Comparison of ENCODE assay signal across 21 cellular contexts in the genomic region with DNA sequence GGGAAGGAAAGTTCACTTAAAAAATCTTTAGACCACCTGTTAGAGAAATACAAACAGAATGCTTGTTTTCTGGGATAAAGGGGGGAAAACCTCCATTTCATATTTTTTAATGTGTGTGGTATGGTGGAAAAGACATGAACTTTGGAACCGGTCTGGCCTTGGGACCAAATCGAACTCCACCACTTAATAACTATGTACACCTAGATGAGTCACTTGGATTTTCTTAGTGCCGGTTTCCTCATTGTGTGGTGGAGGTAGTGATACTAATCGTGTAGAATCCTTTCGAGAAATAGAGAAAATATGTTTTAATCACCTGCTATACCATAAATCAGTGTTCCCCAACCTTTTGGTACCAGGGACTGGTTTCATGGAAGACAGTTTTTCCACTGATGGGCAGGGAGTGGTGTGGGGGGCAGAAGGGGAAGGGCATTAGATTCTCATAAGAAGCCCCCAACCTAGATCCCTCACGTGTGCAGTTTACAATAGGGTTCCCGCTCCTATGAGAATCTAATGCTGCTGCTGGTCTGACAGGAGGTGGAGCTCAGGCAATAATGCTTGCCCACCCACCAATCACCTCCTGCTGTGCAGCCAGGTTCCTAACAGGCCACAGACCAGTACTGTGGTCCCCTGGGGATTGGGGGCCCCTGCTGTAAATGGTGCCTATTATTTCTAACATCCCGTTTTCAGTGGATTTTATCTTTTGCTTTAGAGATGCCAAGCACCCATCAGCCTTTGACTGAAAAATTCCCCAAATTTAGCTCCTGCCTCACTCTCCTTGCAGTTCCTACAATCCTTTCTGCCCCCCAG.
A peak's percentile ranks its signal among the peaks of the same experiment; 100 is the strongest.
DNase-seq lines count a peak whose midpoint lies in the region; ATAC-seq, FAIRE-seq and TF ChIP-seq lines count a peak whose summit lies in the region.
"Had no signal": no experiment of that assay in that cellular context is flagged by ENCODE, and none has a peak within 500 bp of the region (broad histone marks: within the 10 kb centered on the region; RNA-seq: fewer than 3 reads in every experiment).

No MANE protein-coding gene starts in this region.

- no peaks in the 10 kb centered on the region for H3K79me2 ChIP-seq in HCT116 (ENCODE audit: insufficient read depth, low read length)

- TF ChIP-seq RAD21 in HCT116 (IDR thresholded peaks at IDR 0.05; ENCODE audit: low read depth), result no peak

- 46 to 65% (median 58%) methylated on average over 8 of the region's 8 CpGs for WGBS in small intestine, 3 donors

- TF ChIP-seq POLR2A in HCT116 (IDR thresholded peaks at IDR 0.05; ENCODE audit: borderline replicate concordance, extremely low read depth, insufficient read depth, insufficient read length) (no peak), Peyer's patch (IDR thresholded peaks at IDR 0.05) (no peak)

- RAD21 ChIA-PET in HCT116 (lab: Charles Lee; ENCODE audit: low non-redundant PET in 1 of 2, low total read pairs in 2 of 2, uncharacterized antibody in 2 of 2, unreplicated experiment in 2 of 2), result no interaction called here

- no peaks in the 10 kb centered on the region for H4K20me1 ChIP-seq in HCT116 (ENCODE audit: insufficient read depth)

- no peak for TF ChIP-seq CTCF in HCT116 (IDR thresholded peaks at IDR 0.05 in 2 of 3, conservative IDR thresholded peaks at IDR 0.05 in 1 of 3; ENCODE audit: borderline replicate concordance in 1 of 3, insufficient read depth in 1 of 3, low read depth in 2 of 3, low read length in 2 of 3)
- TF ChIP-seq CTCF in Peyer's patch (IDR thresholded peaks at IDR 0.05), result no peak

- H3K4me3 ChIP-seq in HCT116 (replicated peaks in 1 of 2; ENCODE audit: low read depth in 1 of 2, low read length in 2 of 2) (peak overlapping the region in 1 of 2 experiments; percentile 18; a peak in 2 of 4 replicates), Peyer's patch (no peak overlapping the region), small intestine (ENCODE audit: low read depth in 1 of 2, low read length in 2 of 2) (no peak overlapping the region)
- H3K4me3 ChIP-seq: right lobe of liver, SK-N-MC, vagina had no signal

- POLR2A ChIA-PET in HCT116 (lab: Charles Lee), result no interaction called here

- CTCF ChIA-PET in HCT116 (lab: Charles Lee), result no interaction called here

- H3K9ac ChIP-seq in HCT116 (ENCODE audit: low read length), result peak overlapping the region; percentile 63
- H3K9ac ChIP-seq: parathyroid adenoma had no signal

- H3K36me3 ChIP-seq in HCT116 (ENCODE audit: control insufficient read depth in 1 of 2, insufficient read depth in 2 of 2, low read length in 2 of 2) (no peaks in the 10 kb centered on the region), Peyer's patch (no peaks in the 10 kb centered on the region), small intestine (ENCODE audit: control insufficient read depth in 2 of 2, insufficient read depth in 2 of 2, low read length in 2 of 2) (no peaks in the 10 kb centered on the region)
- H3K36me3 ChIP-seq: right lobe of liver, vagina, WERI-Rb-1 had no signal

- H3K9me3 ChIP-seq in HCT116 (ENCODE audit: control insufficient read depth in 1 of 2, insufficient read depth in 1 of 2, low read depth in 1 of 2, low read length in 2 of 2), result no peaks in the 10 kb centered on the region
- no peaks in the 10 kb centered on the region for H3K9me3 ChIP-seq in Peyer's patch
- H3K9me3 ChIP-seq in small intestine (ENCODE audit: control insufficient read depth, low read depth), result no peaks in the 10 kb centered on the region
- H3K9me3 ChIP-seq: right lobe of liver, vagina had no signal

- peak overlapping the region; percentile 71 for H3K4me2 ChIP-seq in HCT116 (ENCODE audit: low read length)

- BruUV-seq in HCT116 (replicated peaks; lab: Mats Ljungman, UMichigan), result no TSS peak

- H2AFZ ChIP-seq in HCT116 (ENCODE audit: low read depth, low read length, poor library complexity, severe bottlenecking), result no peak overlapping the region
- H2AFZ ChIP-seq: parathyroid adenoma had no signal

- H3K27ac ChIP-seq in HCT116 (ENCODE audit: low read depth, low read length) (peak overlapping the region; percentile 12; the same call in 1 of the 2 replicates), Peyer's patch (peak overlapping the region in 3 of 4 donors; percentile 54 to 83 (median 83)), small intestine (ENCODE audit: low read depth in 1 of 2, low read length in 1 of 2) (peak overlapping the region; percentile 83 to 89)
- H3K27ac ChIP-seq: parathyroid adenoma, right lobe of liver, SK-N-MC, vagina, WERI-Rb-1 had no signal

- no peaks in the 10 kb centered on the region for H3K9me2 ChIP-seq in HCT116 (ENCODE audit: insufficient read depth)

- ATAC-seq in HCT116 (no peak), left colon (peak; percentile 70), HG02623 (IDR thresholded peaks at IDR 0.05; ENCODE audit: unreplicated experiment) (no peak), HG03457 (IDR thresholded peaks at IDR 0.05; ENCODE audit: unreplicated experiment) (no peak)
- ATAC-seq: activated naive CD8-positive, alpha-beta T cell treated with anti-CD3 and anti-CD28 coated beads, Interleukin-2, amount 50 U/mL, for 24 hours; natural killer cell had no signal

- FAIRE-seq in small intestine (lab: Jason Lieb, UNC), result no peak
- FAIRE-seq: colon had no signal

- intact Hi-C loops in HCT116 (cut with micrococcal nuclease), result no loop called here
- intact Hi-C loops in left colon (cut with DNase I, micrococcal nuclease), result no loop called here

- peaks cover 56 to 65% of the 10 kb centered on the region in 2 experiments for H3K4me1 ChIP-seq in HCT116 (ENCODE audit: control insufficient read depth in 1 of 2, insufficient read depth in 2 of 2, low read length in 2 of 2)
- peaks cover 0 to 55% (median 2%) of the 10 kb centered on the region in 4 donors for H3K4me1 ChIP-seq in Peyer's patch
- peaks cover 10 to 18% of the 10 kb centered on the region in 2 donors for H3K4me1 ChIP-seq in small intestine (ENCODE audit: control insufficient read depth in 2 of 2, insufficient read depth in 1 of 2, low read depth in 1 of 2, low read length in 1 of 2)

- H3K27me3 ChIP-seq in HCT116 (ENCODE audit: insufficient read depth, low read length) (no peaks in the 10 kb centered on the region), Peyer's patch (no peaks in the 10 kb centered on the region), small intestine (ENCODE audit: control insufficient read depth in 2 of 2, insufficient read depth in 2 of 2, low read length in 2 of 2) (no peaks in the 10 kb centered on the region)
- H3K27me3 ChIP-seq: right lobe of liver, vagina had no signal

- no peak for DNase-seq in HCT116 (ENCODE audit: low read depth, low spot score)
- DNase-seq in Peyer's patch, result peak in 1 of 3 donors; percentile 70
- peak in 1 of 2 donors; percentile 23 for DNase-seq in left colon
- DNase-seq in small intestine, result peak; percentile 92
- DNase-seq in D341Med (ENCODE audit: low spot score), result no peak
- DNase-seq in NCI-H187 (lab: John Stamatoyannopoulos, UW), result no peak
- DNase-seq: activated effector memory CD4-positive, alpha-beta T cell treated with Interleukin-2 at 50 U/mL for 16 hours; activated naive CD8-positive, alpha-beta T cell treated with anti-CD3 and anti-CD28 coated beads, Interleukin-2, amount 50 U/mL, for 24 hours; CD4-positive, CD25-positive, alpha-beta regulatory T cell; natural killer cell; NCI-H1436 treated with DMSO at 0.1 percent for 48 hours; NCI-H510A; NK-92 treated with Interleukin-12 subunit alpha and Interleukin-12 subunit beta, amount 100 ng/mL, for 24 hours; right lobe of liver; WERI-Rb-1 had no signal

TF ChIP-seq in HCT116, 20 proteins besides CTCF, POLR2A, EP300 and RAD21 (continues in another document):
- TF ChIP-seq EZH2phosphoT487 (IDR thresholded peaks at IDR 0.05; ENCODE audit: borderline replicate concordance) (no peak), ZFX (IDR thresholded peaks at IDR 0.05) (no peak), FOSL1 (IDR thresholded peaks at IDR 0.05; ENCODE audit: low read depth) (peak; percentile 60; the same call in 1 of the 2 replicates), CBX3 (IDR thresholded peaks at IDR 0.05; ENCODE audit: low read depth) (no peak)
- TF ChIP-seq, protein P1, sequence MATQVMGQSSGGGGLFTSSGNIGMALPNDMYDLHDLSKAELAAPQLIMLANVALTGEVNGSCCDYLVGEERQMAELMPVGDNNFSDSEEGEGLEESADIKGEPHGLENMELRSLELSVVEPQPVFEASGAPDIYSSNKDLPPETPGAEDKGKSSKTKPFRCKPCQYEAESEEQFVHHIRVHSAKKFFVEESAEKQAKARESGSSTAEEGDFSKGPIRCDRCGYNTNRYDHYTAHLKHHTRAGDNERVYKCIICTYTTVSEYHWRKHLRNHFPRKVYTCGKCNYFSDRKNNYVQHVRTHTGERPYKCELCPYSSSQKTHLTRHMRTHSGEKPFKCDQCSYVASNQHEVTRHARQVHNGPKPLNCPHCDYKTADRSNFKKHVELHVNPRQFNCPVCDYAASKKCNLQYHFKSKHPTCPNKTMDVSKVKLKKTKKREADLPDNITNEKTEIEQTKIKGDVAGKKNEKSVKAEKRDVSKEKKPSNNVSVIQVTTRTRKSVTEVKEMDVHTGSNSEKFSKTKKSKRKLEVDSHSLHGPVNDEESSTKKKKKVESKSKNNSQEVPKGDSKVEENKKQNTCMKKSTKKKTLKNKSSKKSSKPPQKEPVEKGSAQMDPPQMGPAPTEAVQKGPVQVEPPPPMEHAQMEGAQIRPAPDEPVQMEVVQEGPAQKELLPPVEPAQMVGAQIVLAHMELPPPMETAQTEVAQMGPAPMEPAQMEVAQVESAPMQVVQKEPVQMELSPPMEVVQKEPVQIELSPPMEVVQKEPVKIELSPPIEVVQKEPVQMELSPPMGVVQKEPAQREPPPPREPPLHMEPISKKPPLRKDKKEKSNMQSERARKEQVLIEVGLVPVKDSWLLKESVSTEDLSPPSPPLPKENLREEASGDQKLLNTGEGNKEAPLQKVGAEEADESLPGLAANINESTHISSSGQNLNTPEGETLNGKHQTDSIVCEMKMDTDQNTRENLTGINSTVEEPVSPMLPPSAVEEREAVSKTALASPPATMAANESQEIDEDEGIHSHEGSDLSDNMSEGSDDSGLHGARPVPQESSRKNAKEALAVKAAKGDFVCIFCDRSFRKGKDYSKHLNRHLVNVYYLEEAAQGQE (IDR thresholded peaks at IDR 0.05; ENCODE audit: low read depth), result no peak
- TF ChIP-seq, protein P2, sequence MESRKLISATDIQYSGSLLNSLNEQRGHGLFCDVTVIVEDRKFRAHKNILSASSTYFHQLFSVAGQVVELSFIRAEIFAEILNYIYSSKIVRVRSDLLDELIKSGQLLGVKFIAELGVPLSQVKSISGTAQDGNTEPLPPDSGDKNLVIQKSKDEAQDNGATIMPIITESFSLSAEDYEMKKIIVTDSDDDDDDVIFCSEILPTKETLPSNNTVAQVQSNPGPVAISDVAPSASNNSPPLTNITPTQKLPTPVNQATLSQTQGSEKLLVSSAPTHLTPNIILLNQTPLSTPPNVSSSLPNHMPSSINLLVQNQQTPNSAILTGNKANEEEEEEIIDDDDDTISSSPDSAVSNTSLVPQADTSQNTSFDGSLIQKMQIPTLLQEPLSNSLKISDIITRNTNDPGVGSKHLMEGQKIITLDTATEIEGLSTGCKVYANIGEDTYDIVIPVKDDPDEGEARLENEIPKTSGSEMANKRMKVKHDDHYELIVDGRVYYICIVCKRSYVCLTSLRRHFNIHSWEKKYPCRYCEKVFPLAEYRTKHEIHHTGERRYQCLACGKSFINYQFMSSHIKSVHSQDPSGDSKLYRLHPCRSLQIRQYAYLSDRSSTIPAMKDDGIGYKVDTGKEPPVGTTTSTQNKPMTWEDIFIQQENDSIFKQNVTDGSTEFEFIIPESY (IDR thresholded peaks at IDR 0.05; ENCODE audit: extremely low read depth, insufficient replicate concordance, low read length), result no peak

Comparison
In these comparisons a context has a peak if more than half of its experiments do, and no peak if none do; other contexts are left out.
1. H3K27ac ChIP-seq: peak in every context shown above with its lines; median percentile 86 in small intestine; 83 in Peyer's patch; 12 in HCT116.